Comparison of ENCODE assay signal across 11 cellular contexts in genomic region chr11:36452231-36452630, GRCh38. TPM values are rescaled to one million over a fixed set of nuclear protein-coding genes. Genes with fewer than 3 reads are reported as not detected.
DNase-seq lines count a peak whose midpoint lies in the region; ATAC-seq lines count a peak whose summit lies in the region.
"Had no signal": no experiment of that assay in that cellular context is flagged by ENCODE, and none has a peak within 500 bp of the region (broad histone marks: within the 10 kb centered on the region; RNA-seq: fewer than 3 reads in every experiment).

No MANE protein-coding gene starts in this region.

- peak; percentile 20 for DNase-seq in activated naive CD4-positive, alpha-beta T cell treated with Interleukin-2 at 50 U/mL for 16 hours
- no peak for DNase-seq in activated naive CD4-positive, alpha-beta T cell (lab: John Stamatoyannopoulos, UW)
- DNase-seq in SJCRH30: peak; percentile 77 to 81
- DNase-seq in central memory CD8-positive, alpha-beta T cell (ENCODE audit: low spot score in 2 of 2): no peak
- DNase-seq in stimulated activated naive CD8-positive, alpha-beta T cell treated with anti-CD3 and anti-CD28 coated beads, Interleukin-15, Interleukin-2, amounts not matched to agents 100 U/mL and 50 U/mL, for 24 hours: peak; percentile 32
- DNase-seq: NCI-H1092 had no signal

- H3K9me3 ChIP-seq in SJCRH30 (replicated peaks): no peaks in the 10 kb centered on the region
- H3K9me3 ChIP-seq: ovary had no signal

- peaks cover 66% of the 10 kb centered on the region for H3K36me3 Mint-ChIP-seq in central memory CD8-positive, alpha-beta T cell (ENCODE audit: insufficient read depth)

- H3K27me3 Mint-ChIP-seq in central memory CD8-positive, alpha-beta T cell: no peaks in the 10 kb centered on the region

- peak overlapping the region; percentile 32; the same call in 1 of the 2 replicates for H3K27ac ChIP-seq in SJCRH30
- H3K27ac ChIP-seq: C4-2B, ovary had no signal

- peaks cover 83% of the 10 kb centered on the region for H3K4me1 ChIP-seq in SJCRH30

- peak; percentile 45 for ATAC-seq in central memory CD8-positive, alpha-beta T cell (replicated peaks; ENCODE audit: extremely low read depth, poor library complexity, severe bottlenecking)
- ATAC-seq in stimulated activated naive CD8-positive, alpha-beta T cell treated with anti-CD3 and anti-CD28 coated beads, Interleukin-15, Interleukin-2, amounts not matched to agents 100 U/mL and 50 U/mL, for 24 hours: peak; percentile 29
- ATAC-seq in GM21737 (IDR thresholded peaks at IDR 0.05; ENCODE audit: unreplicated experiment): no peak
- ATAC-seq in HG03108 (IDR thresholded peaks at IDR 0.05; ENCODE audit: unreplicated experiment): no peak
- ATAC-seq in GM21526 (IDR thresholded peaks at IDR 0.05; ENCODE audit: low FRiP score, unreplicated experiment): no peak

- H3K9me3 Mint-ChIP-seq in central memory CD8-positive, alpha-beta T cell: no peaks in the 10 kb centered on the region

- peak overlapping the region; percentile 91 for H3K27ac Mint-ChIP-seq in central memory CD8-positive, alpha-beta T cell (ENCODE audit: low read depth)

- no peak overlapping the region for H3K4me3 ChIP-seq in SJCRH30
- H3K4me3 ChIP-seq: ovary had no signal

- H3K4me1 Mint-ChIP-seq in central memory CD8-positive, alpha-beta T cell: peaks cover 78% of the 10 kb centered on the region

- H3K4me3 Mint-ChIP-seq in central memory CD8-positive, alpha-beta T cell: peak overlapping the region; percentile 58

- H3K36me3 ChIP-seq in SJCRH30: no peaks in the 10 kb centered on the region
- H3K36me3 ChIP-seq: ovary had no signal

- H3K27me3 ChIP-seq in SJCRH30: no peaks in the 10 kb centered on the region
- H3K27me3 ChIP-seq: ovary had no signal

RNA-seq across cellular contexts. Expression of gene TRAF6, which starts 57.8 kb away (rescaled TPM):
- 10.4 and 12.3 TPM in 2 replicates for total RNA-seq in SJCRH30 (2014; rRNA removed; shearing (Covaris generic))

Comparison
In these comparisons a context has a peak if more than half of its experiments do, and no peak if none do; other contexts are left out.
1. DNase-seq: peak in activated naive CD4-positive, alpha-beta T cell treated with Interleukin-2 at 50 U/mL for 16 hours (single experiment), SJCRH30 (2 of 2) and stimulated activated naive CD8-positive, alpha-beta T cell treated with anti-CD3 and anti-CD28 coated beads, Interleukin-15, Interleukin-2, amounts not matched to agents 100 U/mL and 50 U/mL, for 24 hours (single experiment); none in activated naive CD4-positive, alpha-beta T cell (0 of 4) and central memory CD8-positive, alpha-beta T cell (0 of 2).
2. ATAC-seq: peak in central memory CD8-positive, alpha-beta T cell (single experiment) and stimulated activated naive CD8-positive, alpha-beta T cell treated with anti-CD3 and anti-CD28 coated beads, Interleukin-15, Interleukin-2, amounts not matched to agents 100 U/mL and 50 U/mL, for 24 hours (single experiment); none in GM21737 (single experiment), HG03108 (single experiment) and GM21526 (single experiment).